Comparison of ENCODE assay signal across 8 cellular contexts in genomic region chr9:136400038-136400834, GRCh38. TPM values are rescaled to one million over a fixed set of nuclear protein-coding genes. Genes with fewer than 3 reads are reported as not detected.
DNase-seq lines count a peak whose midpoint lies in the region; ATAC-seq and TF ChIP-seq lines count a peak whose summit lies in the region.

Gene SNAPC4 (minus strand): TSS chr9:136400170. CDS start chr9:136398428, 1,742 bp downstream.

- peaks cover 0 to 40% (median 2%) of the 10 kb centered on the region in 3 donors for H3K36me3 Mint-ChIP-seq in CD8-positive, alpha-beta memory T cell

- CTCF ChIA-PET in CD8-positive, alpha-beta memory T cell (lab: Charles Lee), result interaction anchor here (0.7 to 1.8 kb wide), 6 partner anchors 9 to 64 kb away, joined by 3 to 13 read pairs (median 4); partner anchors contain the start of genes DNLZ, ENTR1 and PMPCA
- CTCF ChIA-PET in OCI-LY7 (lab: Charles Lee; ENCODE audit: unreplicated experiment), result interaction anchor here (0.7 kb wide), 1 partner anchor 62 kb away, joined by 3 read pairs; no protein-coding TSS in a partner anchor

- H3K4me1 Mint-ChIP-seq in CD8-positive, alpha-beta memory T cell, result peaks cover 40 to 54% (median 41%) of the 10 kb centered on the region in 3 donors

- no peaks in the 10 kb centered on the region for H3K27me3 Mint-ChIP-seq in CD8-positive, alpha-beta memory T cell

- no peaks in the 10 kb centered on the region for H3K9me3 ChIP-seq in CD8-positive, alpha-beta memory T cell (ENCODE audit: low read length)
- H3K9me3 ChIP-seq in HUES48 (ENCODE audit: control insufficient read depth, insufficient read depth, low read length), result no peaks in the 10 kb centered on the region
- H3K9me3 ChIP-seq in OCI-LY7 (ENCODE audit: low read length), result no peaks in the 10 kb centered on the region

- peak; percentile 81 to 90 (median 83) for DNase-seq in CD8-positive, alpha-beta memory T cell
- DNase-seq in OCI-LY7 (ENCODE audit: low spot score) (peak; percentile 93), activated T-cell treated with anti-CD3 and anti-CD28 coated beads for 1 hour (ENCODE audit: low read depth) (peak; percentile 82), erythroblast (lab: John Stamatoyannopoulos, UW) (peak; percentile 91 to 95), mucosa of gallbladder (ENCODE audit: low spot score) (peak; percentile 88)
- DNase-seq in stimulated activated CD8-positive, alpha-beta memory T cell treated with anti-CD3 and anti-CD28 coated beads, Interleukin-4, amount 100 ng/mL, for 1 hour (ENCODE audit: low read depth in 2 of 2, low spot score in 1 of 2), result peak; percentile 64 to 74

- peak within 1 kb of the TSS; percentile 21; the same call in 1 of the 2 replicates for H2AFZ ChIP-seq in OCI-LY7 (ENCODE audit: low read length)

- ATAC-seq in GM19468 (IDR thresholded peaks at IDR 0.05; ENCODE audit: extremely low read depth, unreplicated experiment), result peak; percentile 48

- no peaks in the 10 kb centered on the region for H3K27me3 ChIP-seq in CD8-positive, alpha-beta memory T cell (ENCODE audit: insufficient read depth, low read length, poor library complexity, severe bottlenecking)
- H3K27me3 ChIP-seq in HUES48 (ENCODE audit: control insufficient read depth, insufficient read depth, low read length), result no peaks in the 10 kb centered on the region

- H3K9ac ChIP-seq in HUES48 (ENCODE audit: low read depth, low read length), result peak within 1 kb of the TSS; percentile 64

- peak within 1 kb of the TSS; percentile 54 for H3K27ac ChIP-seq in CD8-positive, alpha-beta memory T cell (ENCODE audit: low read depth, low read length)
- H3K27ac ChIP-seq in HUES48 (ENCODE audit: low read depth, low read length) (peak within 1 kb of the TSS; percentile 32), OCI-LY7 (ENCODE audit: low read depth, low read length, poor library complexity, severe bottlenecking) (peak within 1 kb of the TSS; percentile 4)

- H3K4me3 ChIP-seq in CD8-positive, alpha-beta memory T cell (ENCODE audit: low read length), result peak within 1 kb of the TSS; percentile 80
- peak within 1 kb of the TSS; percentile 77 for H3K4me3 ChIP-seq in HUES48 (ENCODE audit: low read depth, low read length)
- H3K4me3 ChIP-seq in OCI-LY7 (ENCODE audit: low read depth, low read length, poor library complexity, severe bottlenecking), result peak within 1 kb of the TSS; percentile 99

- peaks cover 23% of the 10 kb centered on the region for H3K79me2 ChIP-seq in OCI-LY7 (ENCODE audit: insufficient read depth, low read depth, low read length)

- no peaks in the 10 kb centered on the region for H3K9me3 Mint-ChIP-seq in CD8-positive, alpha-beta memory T cell

- POLR2A ChIA-PET in CD8-positive, alpha-beta memory T cell (lab: Charles Lee), result no interaction called here
- POLR2A ChIA-PET in OCI-LY7 (lab: Charles Lee), result interaction anchor here (1.2 kb wide), 1 partner anchor 10 kb away, joined by 4 read pairs; the partner anchor contains the start of genes ENTR1 and PMPCA

- intact Hi-C loops in OCI-LY7 (cut with micrococcal nuclease; ENCODE audit: unreplicated experiment), result loop anchor here (1.0 kb wide), 4 partner anchors 37 to 88 kb away; partner anchors contain the start of genes DNLZ and INPP5E

- H3K27ac Mint-ChIP-seq in CD8-positive, alpha-beta memory T cell, result peak within 1 kb of the TSS in 7 of 8 donors; percentile 58 to 86 (median 81)

- H3K4me1 ChIP-seq in CD8-positive, alpha-beta memory T cell (ENCODE audit: insufficient read depth, low read length), result peaks cover 48% of the 10 kb centered on the region
- H3K4me1 ChIP-seq in HUES48 (ENCODE audit: control insufficient read depth, insufficient read depth, low read length) (peaks cover 7% of the 10 kb centered on the region; the same call in 1 of the 2 replicates), OCI-LY7 (ENCODE audit: insufficient read depth, low read length, poor library complexity, severe bottlenecking) (peaks cover 20% of the 10 kb centered on the region)

- peaks cover 14% of the 10 kb centered on the region for H3K36me3 ChIP-seq in CD8-positive, alpha-beta memory T cell (ENCODE audit: insufficient read depth, low read length)
- peaks cover 69% of the 10 kb centered on the region for H3K36me3 ChIP-seq in HUES48 (ENCODE audit: control insufficient read depth, insufficient read depth, low read length)
- peaks cover 73% of the 10 kb centered on the region for H3K36me3 ChIP-seq in OCI-LY7 (ENCODE audit: insufficient read depth, low read length)

- peak within 1 kb of the TSS; percentile 82 to 94 (median 85) for H3K4me3 Mint-ChIP-seq in CD8-positive, alpha-beta memory T cell

- H4K20me1 ChIP-seq in OCI-LY7 (ENCODE audit: insufficient read depth, low read length), result peaks cover 10% of the 10 kb centered on the region; the same call in 1 of the 2 replicates

- H3K4me2 ChIP-seq in OCI-LY7 (ENCODE audit: low read length), result peak within 1 kb of the TSS; percentile 71

- BruUV-seq in OCI-LY7 (replicated peaks; lab: Mats Ljungman, UMichigan), result no TSS peak

- peak; percentile 53 for TF ChIP-seq POLR2A in erythroblast (IDR thresholded peaks at IDR 0.05; ENCODE audit: low read length)

- H3K9me2 ChIP-seq in OCI-LY7 (ENCODE audit: insufficient read depth, low read length), result no peaks in the 10 kb centered on the region

- TF ChIP-seq CTCF in OCI-LY7 (conservative IDR thresholded peaks at IDR 0.05; ENCODE audit: low read length), result peak; percentile 85

RNA-seq across cellular contexts. Expression of gene SNAPC4, which starts in this region (rescaled TPM):
- 10 to 100 TPM; 22.1 to 23.6 TPM for total RNA-seq in CD8-positive, alpha-beta memory T cell
- polyA plus RNA-seq in CD8-positive, alpha-beta memory T cell, result 2.6 TPM
- total RNA-seq in OCI-LY7 (2014; rRNA removed; shearing (Covaris generic)), result 10.2 and 13.4 TPM in 2 replicates
- total RNA-seq in OCI-LY7 (2022), result 15.4 and 16.8 TPM in 2 replicates
- 9.1 TPM for total RNA-seq in mucosa of gallbladder

Comparison
In these comparisons a context has a peak if more than half of its experiments do, and no peak if none do; other contexts are left out.
1. Peak in every context shown above with its lines: DNase-seq, ATAC-seq, H3K4me3 ChIP-seq and H3K27ac ChIP-seq.
2. H3K27ac ChIP-seq: peak in every context shown above with its lines; median percentile 54 in CD8-positive, alpha-beta memory T cell; 32 in HUES48; 4 in OCI-LY7.